In the genomic region with DNA sequence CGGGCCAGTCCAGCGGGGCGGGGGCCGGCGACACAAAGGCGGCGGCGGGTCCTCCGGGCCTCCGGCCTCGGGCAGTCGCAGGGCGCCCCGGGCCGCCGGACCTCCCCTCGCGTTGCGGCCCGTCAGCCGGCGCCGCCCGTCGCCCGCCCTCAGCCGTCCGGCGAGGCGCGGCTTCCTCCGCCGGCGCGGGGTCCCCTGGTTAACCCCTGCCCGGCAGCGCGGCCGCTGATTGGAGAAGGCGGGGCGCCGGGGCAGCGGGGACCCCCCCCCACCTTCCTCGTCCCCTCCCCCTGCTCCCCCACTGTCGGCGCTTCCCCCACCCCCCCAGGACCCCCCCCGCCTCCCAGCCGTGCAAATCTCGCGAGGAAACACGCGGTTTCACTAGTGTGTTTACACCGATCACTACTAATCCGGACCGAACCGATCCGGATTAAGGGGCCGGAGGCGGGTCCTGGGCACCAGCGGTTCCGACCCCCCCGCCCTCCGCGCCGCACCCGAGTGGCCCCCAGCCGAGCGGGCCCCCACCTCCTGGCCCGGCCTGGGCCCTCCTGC, we compare ENCODE assay signal across 8 cellular contexts. TPM values are rescaled to one million over a fixed set of nuclear protein-coding genes. Genes with fewer than 3 reads are reported as not detected.
DNase-seq lines count a peak whose midpoint lies in the region; ATAC-seq and TF ChIP-seq lines count a peak whose summit lies in the region.
"Not testable (repeated sequence)": the region's sequence is repeated elsewhere in the genome, so short reads cannot be mapped to it uniquely, and the experiment has no call there.

A gene (plus strand): TSS at position 402 of the 552 bp plus-strand sequence. CDS start 2,301 bp downstream, outside the sequence.

- peaks cover 0 to 16% (median 8%) of the 10 kb centered on the region in 4 donors for H3K36me3 ChIP-seq in esophagus muscularis mucosa
- H3K36me3 ChIP-seq in muscle layer of colon (ENCODE audit: insufficient read depth, low read length) = not testable (repeated sequence)

- TF ChIP-seq POLR2A in esophagus muscularis mucosa (IDR thresholded peaks at IDR 0.05; ENCODE audit: low read depth) = not testable (repeated sequence)

- not testable (repeated sequence) for H3K9me3 ChIP-seq in esophagus muscularis mucosa; muscle layer of colon (ENCODE audit: low read length)

- WGBS in esophagus muscularis mucosa = 0% methylated on average over 4 of the region's 69 CpGs

- not testable (repeated sequence) for TF ChIP-seq CTCF in esophagus muscularis mucosa (IDR thresholded peaks at IDR 0.05)

- TF ChIP-seq EP300 in esophagus muscularis mucosa (IDR thresholded peaks at IDR 0.05) = not testable (repeated sequence)

- H3K4me1 ChIP-seq in esophagus muscularis mucosa = peaks cover 28 to 48% (median 46%) of the 10 kb centered on the region in 4 donors
- H3K4me1 ChIP-seq in muscle layer of colon (ENCODE audit: insufficient read depth, low read length) = not testable (repeated sequence)

- H3K4me3 ChIP-seq in esophagus muscularis mucosa = peak within 1 kb of the TSS; percentile 66 to 88 (median 86)
- peak within 1 kb of the TSS; percentile 55 to 71 for H3K4me3 ChIP-seq in muscle layer of colon (ENCODE audit: low read depth in 1 of 2, low read length in 2 of 2)

- in situ Hi-C loops in KBM-7 (cut with MboI; ENCODE audit: low pct_unique_long_range_greater_than_20kb, low sequenced_read_pairs) = not testable (repeated sequence)

- H3K9ac ChIP-seq in muscle layer of colon (ENCODE audit: low read length) = peak within 1 kb of the TSS; percentile 84

- ATAC-seq in GM21717 (IDR thresholded peaks at IDR 0.05; ENCODE audit: unreplicated experiment) = peak; percentile 75

- H3K27me3 ChIP-seq in esophagus muscularis mucosa; muscle layer of colon (ENCODE audit: control insufficient read depth in 1 of 2, insufficient read depth in 2 of 2, low read length in 2 of 2): not testable (repeated sequence)

- DNase-seq in DMS153 (lab: John Stamatoyannopoulos, UW) (peak; percentile 43), KBM-7 (peak; percentile 52), RPMI7951 (ENCODE audit: low read depth) (peak; percentile 79), activated T-helper 1 cell treated with Interleukin-2 at 50 U/mL for 16 hours (ENCODE audit: low read depth) (peak; percentile 73)
- not testable (repeated sequence) for DNase-seq in esophagus muscularis mucosa (ENCODE audit: extremely low spot score)
- DNase-seq in stimulated activated CD8-positive, alpha-beta memory T cell treated with anti-CD3 and anti-CD28 coated beads, Interleukin-4, amount 100 ng/mL, for 48 hours = peak; percentile 80

- H3K27ac ChIP-seq in esophagus muscularis mucosa (replicated peaks in 1 of 4) (peak within 1 kb of the TSS; percentile 90 to 98 (median 98)), muscle layer of colon (ENCODE audit: low read depth, low read length) (peak within 1 kb of the TSS; percentile 72)

- intact Hi-C loops in esophagus muscularis mucosa (cut with DNase I) = not testable (repeated sequence)

RNA-seq across cellular contexts. Expression of the gene that starts here (rescaled TPM):
- 20.3 and 22.8 TPM in 2 replicates for total RNA-seq in RPMI7951 (2014; rRNA removed; shearing (Covaris generic))
- total RNA-seq in esophagus muscularis mucosa = 10 to 100 TPM; 35.3 to 43.2 (median 38.3) TPM
